ENCODE assay signal across 8 cellular contexts in genomic region chr2:237026981-237027711, GRCh38.
A peak's percentile ranks its signal among the peaks of the same experiment; 100 is the strongest.
DNase-seq lines count a peak whose midpoint lies in the region; ATAC-seq and TF ChIP-seq lines count a peak whose summit lies in the region.

No MANE protein-coding gene starts in this region.

- no peaks in the 10 kb centered on the region for H3F3A ChIP-seq in OCI-LY1 (ENCODE audit: insufficient read depth, low read length)

- no peaks in the 10 kb centered on the region for H3K9me3 ChIP-seq in OCI-LY1 (ENCODE audit: low read length)

- no peaks in the 10 kb centered on the region for H3K9me2 ChIP-seq in OCI-LY1 (ENCODE audit: low read depth, low read length)

- no peaks in the 10 kb centered on the region; the same call in 1 of the 2 replicates for H3K36me3 ChIP-seq in OCI-LY1 (ENCODE audit: insufficient read depth, low read length)

- no peak overlapping the region for H2AFZ ChIP-seq in OCI-LY1 (ENCODE audit: low read length)

- peak; percentile 63 for DNase-seq in DMS153 (lab: John Stamatoyannopoulos, UW)
- peak; percentile 33 for DNase-seq in HuH-7.5 (ENCODE audit: low spot score)
- peak; percentile 26 for DNase-seq in activated naive CD4-positive, alpha-beta T cell treated with anti-CD3 and anti-CD28 coated beads, Interleukin-2, amount 50 U/mL, for 16 hours
- peak; percentile 25 to 81 (median 59) for DNase-seq in head of caudate nucleus
- peak; percentile 49 to 95 (median 70) for DNase-seq in posterior cingulate gyrus

- H3K4me3 ChIP-seq in OCI-LY1 (ENCODE audit: low read depth, low read length, poor library complexity, severe bottlenecking) = no peak overlapping the region

- H3K79me2 ChIP-seq in OCI-LY1 (ENCODE audit: insufficient read depth, low read length) = no peaks in the 10 kb centered on the region

- intact Hi-C loops in head of caudate nucleus (cut with DNase I) = no loop called here
- intact Hi-C loops in posterior cingulate gyrus (cut with DNase I) = loop anchor here (10.0 kb wide), 1 partner anchor 512 kb away; no protein-coding TSS in a partner anchor

- TF ChIP-seq CTCF in OCI-LY1 (IDR thresholded peaks at IDR 0.05; ENCODE audit: low read length) = peak; percentile 71

- no peaks in the 10 kb centered on the region for H4K20me1 ChIP-seq in OCI-LY1 (ENCODE audit: insufficient read depth, low read length)

- peaks cover 10% of the 10 kb centered on the region for H3K27me3 ChIP-seq in OCI-LY1 (ENCODE audit: insufficient read depth, low read length)

- H3K27ac ChIP-seq in OCI-LY1 (ENCODE audit: low read depth, low read length, poor library complexity, severe bottlenecking) = no peak overlapping the region

- ATAC-seq in HG03521 (IDR thresholded peaks at IDR 0.05; ENCODE audit: unreplicated experiment) (no peak), GM19463 (IDR thresholded peaks at IDR 0.05; ENCODE audit: unreplicated experiment) (no peak)

- H3K4me1 ChIP-seq in OCI-LY1 (ENCODE audit: insufficient read depth, low read length, severe bottlenecking) = no peaks in the 10 kb centered on the region

- no peak overlapping the region for H3K9ac ChIP-seq in OCI-LY1 (ENCODE audit: low read length)

- H3K4me2 ChIP-seq in OCI-LY1 (ENCODE audit: low read length) = no peak overlapping the region
